15 cellular contexts compared by ENCODE assay signal in genomic region chr2:120543899-120544298, GRCh38.
"Had no signal": no experiment of that assay in that cellular context is flagged by ENCODE, and none has a peak within 500 bp of the region (broad histone marks: within the 10 kb centered on the region; RNA-seq: fewer than 3 reads in every experiment).

No MANE protein-coding gene starts in this region.

- H3K4me1 Mint-ChIP-seq: central memory CD8-positive, alpha-beta T cell had no signal

- H3K27me3 ChIP-seq: body of pancreas, heart left ventricle, left lung, testis had no signal

- ATAC-seq: activated CD4-positive, CD25-positive, alpha-beta regulatory T cell treated with anti-CD3 and anti-CD28 coated beads, Interleukin-2, amount 50 U/mL, for 24 hours; body of pancreas; effector memory CD8-positive, alpha-beta T cell; left lung; sciatic nerve had no signal

- H3K4me3 ChIP-seq: body of pancreas, heart left ventricle, left lung, testis had no signal

- H3K9me3 ChIP-seq: body of pancreas, heart left ventricle, left lung, testis had no signal

- H3K4me3 Mint-ChIP-seq: central memory CD8-positive, alpha-beta T cell; effector memory CD8-positive, alpha-beta T cell; mesothelial cell of epicardium had no signal

- H3K27ac ChIP-seq: left lung, testis had no signal

- H3K36me3 ChIP-seq: heart left ventricle, left lung had no signal

- H3K27ac Mint-ChIP-seq: activated T-helper 2 cell treated with anti-CD3 and anti-CD28 coated beads, Interferon-gamma antibody, Interleukin-2, Interleukin-4, amounts not matched to agents 10 μg/mL and 5 μg/mL and 100 μg/mL, durations not matched to agents 14 hours and 24 hours and 36 hours; effector memory CD8-positive, alpha-beta T cell; mesothelial cell of epicardium had no signal

- DNase-seq: activated naive CD4-positive, alpha-beta T cell treated with anti-CD3 and anti-CD28 coated beads, Interleukin-2, amount 50 U/mL, for 16 hours; body of pancreas; cortex of kidney; effector memory CD8-positive, alpha-beta T cell; islet precursor cell; left lung; stimulated activated CD4-positive, alpha-beta T cell treated with anti-CD3 and anti-CD28 coated beads, Interleukin-12 subunit alpha, Interleukin-12 subunit beta, amount 100 ng/mL, for 4 hours; stimulated activated naive CD4-positive, alpha-beta T cell; testis had no signal

- H3K4me1 ChIP-seq: testis had no signal

- H3K9me3 Mint-ChIP-seq: activated T-helper 2 cell treated with anti-CD3 and anti-CD28 coated beads, Interferon-gamma antibody, Interleukin-2, Interleukin-4, amounts not matched to agents 10 μg/mL and 5 μg/mL and 100 μg/mL, durations not matched to agents 14 hours and 24 hours and 36 hours; central memory CD8-positive, alpha-beta T cell; effector memory CD8-positive, alpha-beta T cell; mesothelial cell of epicardium had no signal

- H3K36me3 Mint-ChIP-seq: mesothelial cell of epicardium had no signal
